ENCODE assay signal across 1 cellular context in the genomic region with DNA sequence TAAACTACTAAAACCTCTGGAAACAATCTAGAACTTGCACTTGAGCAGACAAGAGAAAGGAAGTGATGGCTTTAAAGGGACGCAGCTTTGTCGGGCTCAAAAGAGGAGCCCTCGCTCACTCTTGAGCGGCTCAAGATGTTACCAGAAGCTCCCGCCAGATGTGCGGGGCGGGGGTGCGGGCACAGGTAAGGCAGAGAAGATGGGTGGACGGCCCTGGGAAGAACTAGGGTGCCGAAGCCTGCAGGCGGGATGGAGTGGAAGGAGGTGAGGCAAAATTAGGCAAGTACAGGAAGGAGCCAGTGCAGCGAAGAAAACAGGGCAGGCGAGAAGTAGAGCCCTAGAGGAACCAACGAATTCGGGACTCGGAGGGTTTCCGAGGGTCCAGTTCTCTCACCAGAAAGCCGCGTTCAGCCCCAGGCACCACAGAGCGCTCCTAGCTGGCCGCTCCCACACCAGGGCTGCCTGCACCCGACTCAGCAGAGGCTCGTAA.
TF ChIP-seq lines count a peak whose summit lies in the region.

No MANE protein-coding gene starts in this region.

TF ChIP-seq in K562, 482 proteins besides CTCF, POLR2A, EP300 and RAD21 (continued from another document):
- TF ChIP-seq, protein P1, sequence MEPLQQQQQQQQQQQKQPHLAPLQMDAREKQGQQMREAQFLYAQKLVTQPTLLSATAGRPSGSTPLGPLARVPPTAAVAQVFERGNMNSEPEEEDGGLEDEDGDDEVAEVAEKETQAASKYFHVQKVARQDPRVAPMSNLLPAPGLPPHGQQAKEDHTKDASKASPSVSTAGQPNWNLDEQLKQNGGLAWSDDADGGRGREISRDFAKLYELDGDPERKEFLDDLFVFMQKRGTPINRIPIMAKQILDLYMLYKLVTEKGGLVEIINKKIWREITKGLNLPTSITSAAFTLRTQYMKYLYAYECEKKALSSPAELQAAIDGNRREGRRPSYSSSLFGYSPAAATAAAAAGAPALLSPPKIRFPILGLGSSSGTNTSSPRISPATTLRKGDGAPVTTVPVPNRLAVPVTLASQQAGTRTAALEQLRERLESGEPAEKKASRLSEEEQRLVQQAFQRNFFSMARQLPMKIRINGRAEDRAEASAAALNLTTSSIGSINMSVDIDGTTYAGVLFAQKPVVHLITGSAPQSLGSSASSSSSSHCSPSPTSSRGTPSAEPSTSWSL (CRISPR knock-in tag; IDR thresholded peaks at IDR 0.05; ENCODE audit: borderline replicate concordance), result no peak
- TF ChIP-seq PCBP2 (IDR thresholded peaks at IDR 0.05; ENCODE audit: low read depth, low read length, poor library complexity, severe bottlenecking) (no peak), ZNF707 (CRISPR knock-in tag; conservative IDR thresholded peaks at IDR 0.05) (no peak), ZNF41 (CRISPR knock-in tag; conservative IDR thresholded peaks at IDR 0.05) (no peak), SRSF7 (optimal IDR thresholded peaks at IDR 0.05; ENCODE audit: low read depth, low read length) (no peak)
- TF ChIP-seq, protein P2, sequence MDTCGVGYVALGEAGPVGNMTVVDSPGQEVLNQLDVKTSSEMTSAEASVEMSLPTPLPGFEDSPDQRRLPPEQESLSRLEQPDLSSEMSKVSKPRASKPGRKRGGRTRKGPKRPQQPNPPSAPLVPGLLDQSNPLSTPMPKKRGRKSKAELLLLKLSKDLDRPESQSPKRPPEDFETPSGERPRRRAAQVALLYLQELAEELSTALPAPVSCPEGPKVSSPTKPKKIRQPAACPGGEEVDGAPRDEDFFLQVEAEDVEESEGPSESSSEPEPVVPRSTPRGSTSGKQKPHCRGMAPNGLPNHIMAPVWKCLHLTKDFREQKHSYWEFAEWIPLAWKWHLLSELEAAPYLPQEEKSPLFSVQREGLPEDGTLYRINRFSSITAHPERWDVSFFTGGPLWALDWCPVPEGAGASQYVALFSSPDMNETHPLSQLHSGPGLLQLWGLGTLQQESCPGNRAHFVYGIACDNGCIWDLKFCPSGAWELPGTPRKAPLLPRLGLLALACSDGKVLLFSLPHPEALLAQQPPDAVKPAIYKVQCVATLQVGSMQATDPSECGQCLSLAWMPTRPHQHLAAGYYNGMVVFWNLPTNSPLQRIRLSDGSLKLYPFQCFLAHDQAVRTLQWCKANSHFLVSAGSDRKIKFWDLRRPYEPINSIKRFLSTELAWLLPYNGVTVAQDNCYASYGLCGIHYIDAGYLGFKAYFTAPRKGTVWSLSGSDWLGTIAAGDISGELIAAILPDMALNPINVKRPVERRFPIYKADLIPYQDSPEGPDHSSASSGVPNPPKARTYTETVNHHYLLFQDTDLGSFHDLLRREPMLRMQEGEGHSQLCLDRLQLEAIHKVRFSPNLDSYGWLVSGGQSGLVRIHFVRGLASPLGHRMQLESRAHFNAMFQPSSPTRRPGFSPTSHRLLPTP (IDR thresholded peaks at IDR 0.05; ENCODE audit: borderline replicate concordance, extremely low read depth, insufficient read length), result no peak
- TF ChIP-seq, protein P3, sequence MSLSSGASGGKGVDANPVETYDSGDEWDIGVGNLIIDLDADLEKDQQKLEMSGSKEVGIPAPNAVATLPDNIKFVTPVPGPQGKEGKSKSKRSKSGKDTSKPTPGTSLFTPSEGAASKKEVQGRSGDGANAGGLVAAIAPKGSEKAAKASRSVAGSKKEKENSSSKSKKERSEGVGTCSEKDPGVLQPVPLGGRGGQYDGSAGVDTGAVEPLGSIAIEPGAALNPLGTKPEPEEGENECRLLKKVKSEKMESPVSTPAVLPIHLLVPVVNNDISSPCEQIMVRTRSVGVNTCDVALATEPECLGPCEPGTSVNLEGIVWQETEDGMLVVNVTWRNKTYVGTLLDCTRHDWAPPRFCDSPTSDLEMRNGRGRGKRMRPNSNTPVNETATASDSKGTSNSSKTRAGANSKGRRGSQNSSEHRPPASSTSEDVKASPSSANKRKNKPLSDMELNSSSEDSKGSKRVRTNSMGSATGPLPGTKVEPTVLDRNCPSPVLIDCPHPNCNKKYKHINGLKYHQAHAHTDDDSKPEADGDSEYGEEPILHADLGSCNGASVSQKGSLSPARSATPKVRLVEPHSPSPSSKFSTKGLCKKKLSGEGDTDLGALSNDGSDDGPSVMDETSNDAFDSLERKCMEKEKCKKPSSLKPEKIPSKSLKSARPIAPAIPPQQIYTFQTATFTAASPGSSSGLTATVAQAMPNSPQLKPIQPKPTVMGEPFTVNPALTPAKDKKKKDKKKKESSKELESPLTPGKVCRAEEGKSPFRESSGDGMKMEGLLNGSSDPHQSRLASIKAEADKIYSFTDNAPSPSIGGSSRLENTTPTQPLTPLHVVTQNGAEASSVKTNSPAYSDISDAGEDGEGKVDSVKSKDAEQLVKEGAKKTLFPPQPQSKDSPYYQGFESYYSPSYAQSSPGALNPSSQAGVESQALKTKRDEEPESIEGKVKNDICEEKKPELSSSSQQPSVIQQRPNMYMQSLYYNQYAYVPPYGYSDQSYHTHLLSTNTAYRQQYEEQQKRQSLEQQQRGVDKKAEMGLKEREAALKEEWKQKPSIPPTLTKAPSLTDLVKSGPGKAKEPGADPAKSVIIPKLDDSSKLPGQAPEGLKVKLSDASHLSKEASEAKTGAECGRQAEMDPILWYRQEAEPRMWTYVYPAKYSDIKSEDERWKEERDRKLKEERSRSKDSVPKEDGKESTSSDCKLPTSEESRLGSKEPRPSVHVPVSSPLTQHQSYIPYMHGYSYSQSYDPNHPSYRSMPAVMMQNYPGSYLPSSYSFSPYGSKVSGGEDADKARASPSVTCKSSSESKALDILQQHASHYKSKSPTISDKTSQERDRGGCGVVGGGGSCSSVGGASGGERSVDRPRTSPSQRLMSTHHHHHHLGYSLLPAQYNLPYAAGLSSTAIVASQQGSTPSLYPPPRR (CRISPR knock-in tag; IDR thresholded peaks at IDR 0.05; ENCODE audit: borderline replicate concordance), result no peak
